Comparison of ENCODE assay signal across 16 cellular contexts in genomic region chr3:84825817-84826216, GRCh38.
"Had no signal": no experiment of that assay in that cellular context is flagged by ENCODE, and none has a peak within 500 bp of the region (broad histone marks: within the 10 kb centered on the region; RNA-seq: fewer than 3 reads in every experiment).

No MANE protein-coding gene starts in this region.

- DNase-seq: activated B cell treated with CpG ODN at 0.5 μM for 24 hours; activated CD4-positive, alpha-beta T cell treated with anti-CD3 and anti-CD28 coated beads for 48 hours; activated CD8-positive, alpha-beta T cell treated with anti-CD3 and anti-CD28 coated beads for 36 hours; activated effector memory CD4-positive, alpha-beta T cell treated with anti-CD3 and anti-CD28 coated beads, Interleukin-2, amount 50 U/mL, for 16 hours; activated T-cell treated with anti-CD3 and anti-CD28 coated beads, Interleukin-2, amount 50 U/mL, for 48 hours; amygdala; body of pancreas; central memory CD4-positive, alpha-beta T cell; esophagus squamous epithelium; kidney glomerular epithelial cell; left ventricle myocardium superior; sigmoid colon; stimulated activated CD4-positive, alpha-beta T cell treated with anti-CD3 and anti-CD28 coated beads, Interleukin-1b, Interleukin-23, amount 100 ng/mL, for 48 hours; T-helper 2 cell; uterus had no signal

- H3K27me3 ChIP-seq: body of pancreas, esophagus squamous epithelium, sigmoid colon, uterus had no signal

- ATAC-seq: activated CD8-positive, alpha-beta T cell treated with anti-CD3 and anti-CD28 coated beads for 36 hours; body of pancreas; left ventricle myocardium superior had no signal

- H3K4me3 ChIP-seq: body of pancreas, coronary artery, esophagus squamous epithelium, sigmoid colon, uterus had no signal

- H3K9me3 ChIP-seq: body of pancreas, esophagus squamous epithelium, sigmoid colon, uterus had no signal

- H3K4me1 ChIP-seq: body of pancreas, esophagus squamous epithelium, sigmoid colon, uterus had no signal

- H3K27ac ChIP-seq: body of pancreas, coronary artery, esophagus squamous epithelium, sigmoid colon, uterus had no signal

- H3K36me3 ChIP-seq: esophagus squamous epithelium, sigmoid colon, uterus had no signal
